ENCODE assay signal across 8 cellular contexts in the genomic region with DNA sequence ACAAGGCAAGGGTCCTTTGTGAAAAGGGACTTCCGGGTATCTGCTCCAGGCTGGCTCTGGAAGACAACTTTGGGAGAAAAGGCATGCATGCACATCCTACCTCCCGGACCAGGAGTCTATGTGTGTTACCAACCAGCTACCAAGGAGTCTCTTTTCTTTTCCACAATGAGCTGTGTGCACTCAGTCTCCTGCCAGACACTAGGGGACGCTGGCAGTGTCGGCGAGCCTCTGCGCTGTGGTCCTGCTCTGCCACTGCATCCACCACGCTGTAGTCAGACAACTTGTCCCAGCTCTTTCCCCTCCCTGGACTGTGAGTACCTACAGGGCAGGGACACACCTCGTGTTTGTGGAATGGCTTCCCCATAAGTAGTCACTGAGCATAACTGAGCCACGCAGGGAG. TPM values are rescaled to one million over a fixed set of nuclear protein-coding genes. Genes with fewer than 3 reads are reported as not detected.
A peak's percentile ranks its signal among the peaks of the same experiment; 100 is the strongest.
DNase-seq lines count a peak whose midpoint lies in the region; ATAC-seq and TF ChIP-seq lines count a peak whose summit lies in the region.

No MANE protein-coding gene starts in this region.

- peak; percentile 75 for DNase-seq in T47D (ENCODE audit: low read depth in 1 of 2, low spot score in 1 of 2)
- no peak for DNase-seq in MCF 10A (ENCODE audit: unreplicated experiment)
- DNase-seq in NCI-H82 treated with DMSO at 0.1 percent for 48 hours (lab: John Stamatoyannopoulos, UW; ENCODE audit: unreplicated experiment) = peak; percentile 54
- peak; percentile 28 for DNase-seq in activated T-helper 2 cell treated with anti-CD3 and anti-CD28 coated beads, Interferon-gamma antibody, Interleukin-2, Interleukin-4, amounts not matched to agents 10 μg/mL and 5 μg/mL and 100 μg/mL, durations not matched to agents 14 hours and 24 hours and 36 hours (ENCODE audit: low spot score)
- DNase-seq in right cardiac atrium = peak; percentile 47 to 72 (median 57)
- peak; percentile 18 to 24 for DNase-seq in stimulated activated CD8-positive, alpha-beta memory T cell treated with anti-CD3 and anti-CD28 coated beads, Interleukin-15, amount 100 ng/mL, for 48 hours (ENCODE audit: low read depth in 2 of 2)
- no peak for DNase-seq in cerebellum (ENCODE audit: low spot score)
- DNase-seq in NCI-H2081 treated with DMSO at 0.1 percent for 48 hours (lab: John Stamatoyannopoulos, UW) = no peak

- no peaks in the 10 kb centered on the region for H3K9me3 ChIP-seq in right cardiac atrium (ENCODE audit: control insufficient read depth, low read length)

- no peaks in the 10 kb centered on the region for H3K9me3 Mint-ChIP-seq in MCF 10A (ENCODE audit: unreplicated experiment)
- H3K9me3 Mint-ChIP-seq in activated T-helper 2 cell treated with anti-CD3 and anti-CD28 coated beads, Interferon-gamma antibody, Interleukin-2, Interleukin-4, amounts not matched to agents 10 μg/mL and 5 μg/mL and 100 μg/mL, durations not matched to agents 14 hours and 24 hours and 36 hours = no peaks in the 10 kb centered on the region

- TF ChIP-seq CTCF in MCF 10A (IDR thresholded peaks at IDR 0.05; ENCODE audit: unreplicated experiment) = no peak

- no peaks in the 10 kb centered on the region for H3K4me1 Mint-ChIP-seq in MCF 10A (ENCODE audit: insufficient read depth, unreplicated experiment)
- peaks cover 8% of the 10 kb centered on the region for H3K4me1 Mint-ChIP-seq in activated T-helper 2 cell treated with anti-CD3 and anti-CD28 coated beads, Interferon-gamma antibody, Interleukin-2, Interleukin-4, amounts not matched to agents 10 μg/mL and 5 μg/mL and 100 μg/mL, durations not matched to agents 14 hours and 24 hours and 36 hours (ENCODE audit: low read depth)

- 7% methylated on average over 9 of the region's 9 CpGs for WGBS in right cardiac atrium

- no peak overlapping the region for H3K27ac ChIP-seq in right cardiac atrium (ENCODE audit: low read length)

- no peaks in the 10 kb centered on the region for H3K4me1 ChIP-seq in right cardiac atrium (ENCODE audit: control insufficient read depth, insufficient read depth, low read length)

- H3K4me3 Mint-ChIP-seq in MCF 10A (ENCODE audit: unreplicated experiment) = no peak overlapping the region
- no peak overlapping the region for H3K4me3 Mint-ChIP-seq in activated T-helper 2 cell treated with anti-CD3 and anti-CD28 coated beads, Interferon-gamma antibody, Interleukin-2, Interleukin-4, amounts not matched to agents 10 μg/mL and 5 μg/mL and 100 μg/mL, durations not matched to agents 14 hours and 24 hours and 36 hours (ENCODE audit: low read depth)

- H3K27me3 Mint-ChIP-seq in MCF 10A (ENCODE audit: insufficient read depth, unreplicated experiment) = no peaks in the 10 kb centered on the region
- H3K27me3 Mint-ChIP-seq in activated T-helper 2 cell treated with anti-CD3 and anti-CD28 coated beads, Interferon-gamma antibody, Interleukin-2, Interleukin-4, amounts not matched to agents 10 μg/mL and 5 μg/mL and 100 μg/mL, durations not matched to agents 14 hours and 24 hours and 36 hours (ENCODE audit: low read depth) = peaks cover 7% of the 10 kb centered on the region

- no peaks in the 10 kb centered on the region for H3K36me3 Mint-ChIP-seq in MCF 10A (ENCODE audit: insufficient read depth, unreplicated experiment)
- no peaks in the 10 kb centered on the region for H3K36me3 Mint-ChIP-seq in activated T-helper 2 cell treated with anti-CD3 and anti-CD28 coated beads, Interferon-gamma antibody, Interleukin-2, Interleukin-4, amounts not matched to agents 10 μg/mL and 5 μg/mL and 100 μg/mL, durations not matched to agents 14 hours and 24 hours and 36 hours (ENCODE audit: low read depth)

- no peak overlapping the region for H3K4me3 ChIP-seq in right cardiac atrium (ENCODE audit: low read length)

- in situ Hi-C loops in T47D (cut with HindIII; ENCODE audit: low pct_unique_long_range_greater_than_20kb, low sequenced_read_pairs) = no loop called here

- intact Hi-C loops in MCF 10A (cut with micrococcal nuclease) (no loop called here), right cardiac atrium (cut with DNase I) (no loop called here)
- intact Hi-C loops in activated T-helper 2 cell treated with anti-CD3 and anti-CD28 coated beads, Interferon-gamma antibody, Interleukin-2, Interleukin-4, amounts not matched to agents 10 μg/mL and 5 μg/mL and 100 μg/mL, durations not matched to agents 14 hours and 24 hours and 36 hours (cut with micrococcal nuclease) = loop anchor here (1.0 kb wide), 1 partner anchor 40 kb away; no protein-coding TSS in a partner anchor

- no peak overlapping the region for H3K27ac Mint-ChIP-seq in MCF 10A (ENCODE audit: low read depth, unreplicated experiment)
- H3K27ac Mint-ChIP-seq in activated T-helper 2 cell treated with anti-CD3 and anti-CD28 coated beads, Interferon-gamma antibody, Interleukin-2, Interleukin-4, amounts not matched to agents 10 μg/mL and 5 μg/mL and 100 μg/mL, durations not matched to agents 14 hours and 24 hours and 36 hours = no peak overlapping the region

- POLR2A ChIA-PET in MCF 10A (lab: Yijun Ruan, JAX) = interaction anchor here (0.6 to 1.2 kb wide), 2 partner anchors 9 to 23 kb away, joined by 3 read pairs; no protein-coding TSS in a partner anchor

- H3K27me3 ChIP-seq in right cardiac atrium (ENCODE audit: control insufficient read depth, insufficient read depth) = no peaks in the 10 kb centered on the region

- ATAC-seq in right cardiac atrium = peak; percentile 66 to 78

- BruUV-seq in MCF 10A (replicated peaks; lab: Mats Ljungman, UMichigan) = no TSS peak

- CTCF ChIA-PET in MCF 10A (lab: Yijun Ruan, JAX) = interaction anchor here (0.6 kb wide), 1 partner anchor 296 kb away, joined by 3 read pairs; no protein-coding TSS in a partner anchor

RNA-seq across cellular contexts. Expression of a gene that starts 5.1 kb away (rescaled TPM):
- 477 and 589 TPM in 2 replicates for total RNA-seq in MCF 10A (2022)
- 227 and 239 TPM in 2 replicates for total RNA-seq in activated T-helper 2 cell treated with anti-CD3 and anti-CD28 coated beads, Interferon-gamma antibody, Interleukin-2, Interleukin-4, amounts not matched to agents 10 μg/mL and 5 μg/mL and 100 μg/mL, durations not matched to agents 14 hours and 24 hours and 36 hours
- 100 to 1,000 TPM in 1 of 4 donors, 10 to 100 TPM in 3; 82.0 to 112 (median 93.1) TPM for total RNA-seq in right cardiac atrium
- 93.3 TPM for polyA plus RNA-seq in right cardiac atrium
- 119 TPM for total RNA-seq in cerebellum

RNA-seq across cellular contexts. Expression of a gene that starts 27.7 kb away (rescaled TPM):
- total RNA-seq in MCF 10A (2022) (49.0 and 51.4 TPM in 2 replicates), right cardiac atrium (10 to 100 TPM; 23.9 to 28.7 (median 27.0) TPM), cerebellum (21.9 TPM)
- total RNA-seq in activated T-helper 2 cell treated with anti-CD3 and anti-CD28 coated beads, Interferon-gamma antibody, Interleukin-2, Interleukin-4, amounts not matched to agents 10 μg/mL and 5 μg/mL and 100 μg/mL, durations not matched to agents 14 hours and 24 hours and 36 hours = 71.3 and 73.3 TPM in 2 replicates
- polyA plus RNA-seq in right cardiac atrium = 13.7 TPM

RNA-seq across cellular contexts. Expression of a gene that starts 28.7 kb away (rescaled TPM):
- 88.1 and 104 TPM in 2 replicates for total RNA-seq in MCF 10A (2022)
- total RNA-seq in activated T-helper 2 cell treated with anti-CD3 and anti-CD28 coated beads, Interferon-gamma antibody, Interleukin-2, Interleukin-4, amounts not matched to agents 10 μg/mL and 5 μg/mL and 100 μg/mL, durations not matched to agents 14 hours and 24 hours and 36 hours = 71.0 and 72.5 TPM in 2 replicates
- 10 to 100 TPM; 43.8 to 55.2 (median 51.5) TPM for total RNA-seq in right cardiac atrium
- polyA plus RNA-seq in right cardiac atrium = 100 TPM
- 19.6 TPM for total RNA-seq in cerebellum

RNA-seq across cellular contexts. Expression of a gene that starts 35.1 kb away (rescaled TPM):
- total RNA-seq in MCF 10A (2022) = 1.6 and 5.5 TPM in 2 replicates
- 0.18 and 0.21 TPM in 2 replicates for total RNA-seq in activated T-helper 2 cell treated with anti-CD3 and anti-CD28 coated beads, Interferon-gamma antibody, Interleukin-2, Interleukin-4, amounts not matched to agents 10 μg/mL and 5 μg/mL and 100 μg/mL, durations not matched to agents 14 hours and 24 hours and 36 hours
- total RNA-seq in right cardiac atrium = not detected
- polyA plus RNA-seq in right cardiac atrium = 0.07 TPM
- not detected for total RNA-seq in cerebellum

RNA-seq across cellular contexts. Expression of a gene that starts 47.5 kb away (rescaled TPM):
- total RNA-seq in MCF 10A (2022) (498 and 555 TPM in 2 replicates), right cardiac atrium (10 to 100 TPM; 56.6 to 75.7 (median 66.7) TPM), cerebellum (78.8 TPM)
- total RNA-seq in activated T-helper 2 cell treated with anti-CD3 and anti-CD28 coated beads, Interferon-gamma antibody, Interleukin-2, Interleukin-4, amounts not matched to agents 10 μg/mL and 5 μg/mL and 100 μg/mL, durations not matched to agents 14 hours and 24 hours and 36 hours = 211 and 216 TPM in 2 replicates
- 34.9 TPM for polyA plus RNA-seq in right cardiac atrium

Comparison
In these comparisons a context has a peak if more than half of its experiments do, and no peak if none do; other contexts are left out.
1. DNase-seq: peak in T47D (2 of 2), NCI-H82 treated with DMSO at 0.1 percent for 48 hours (single experiment), activated T-helper 2 cell treated with anti-CD3 and anti-CD28 coated beads, Interferon-gamma antibody, Interleukin-2, Interleukin-4, amounts not matched to agents 10 μg/mL and 5 μg/mL and 100 μg/mL, durations not matched to agents 14 hours and 24 hours and 36 hours (single experiment), right cardiac atrium (3 of 3) and stimulated activated CD8-positive, alpha-beta memory T cell treated with anti-CD3 and anti-CD28 coated beads, Interleukin-15, amount 100 ng/mL, for 48 hours (2 of 2); none in MCF 10A (single experiment), cerebellum (single experiment) and NCI-H2081 treated with DMSO at 0.1 percent for 48 hours (single experiment).